Comparison of ENCODE assay signal across 13 cellular contexts in the genomic region with DNA sequence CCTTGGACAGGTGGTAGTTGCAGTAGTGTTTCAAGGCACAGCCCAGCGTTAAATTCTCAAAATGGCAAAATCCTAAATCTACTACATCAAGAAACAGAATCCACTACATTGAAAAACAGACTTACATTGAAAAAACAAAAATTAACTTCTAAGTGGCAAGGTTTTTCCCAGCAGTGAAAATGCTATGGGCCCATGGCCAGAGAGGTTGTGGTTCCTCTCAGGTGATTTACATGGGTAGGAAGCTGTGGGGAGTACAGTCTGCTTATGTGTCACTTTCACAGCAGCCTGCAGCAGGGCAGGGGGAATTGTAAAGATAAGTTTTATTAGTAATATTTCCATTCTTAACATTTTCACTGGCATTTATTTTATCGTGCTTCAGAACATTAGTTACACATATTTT. TPM values are rescaled to one million over a fixed set of nuclear protein-coding genes. Genes with fewer than 3 reads are reported as not detected.
DNase-seq lines count a peak whose midpoint lies in the region; ATAC-seq and TF ChIP-seq lines count a peak whose summit lies in the region.
"Had no signal": no experiment of that assay in that cellular context is flagged by ENCODE, and none has a peak within 500 bp of the region (broad histone marks: within the 10 kb centered on the region; RNA-seq: fewer than 3 reads in every experiment).

No MANE protein-coding gene starts in this region.

- H3K9me3 ChIP-seq in OCI-LY3 (ENCODE audit: insufficient read depth, low read length) (peaks cover 5% of the 10 kb centered on the region; the same call in 1 of the 2 replicates), prostate gland (no peaks in the 10 kb centered on the region)

- no peak overlapping the region for H3K27ac Mint-ChIP-seq in progenitor cell of endocrine pancreas
- H3K27ac Mint-ChIP-seq: activated CD8-positive, alpha-beta T cell treated with anti-CD3 and anti-CD28 coated beads for 36 hours; activated naive CD8-positive, alpha-beta T cell treated with anti-CD3 and anti-CD28 coated beads, Interleukin-2, amount 10 ng/mL, durations not matched to agents 7 days and 5 days; naive B cell had no signal

- H3K27ac ChIP-seq in OCI-LY3 (ENCODE audit: low read length) (peak overlapping the region; percentile 98), prostate gland (no peak overlapping the region)
- H3K27ac ChIP-seq: skin epidermis had no signal

- peak overlapping the region; percentile 98 for H3K4me2 ChIP-seq in OCI-LY3 (ENCODE audit: low read length)

- TF ChIP-seq CTCF in OCI-LY3 (IDR thresholded peaks at IDR 0.05; ENCODE audit: low read depth, low read length), result no peak
- TF ChIP-seq CTCF in progenitor cell of endocrine pancreas (IDR thresholded peaks at IDR 0.05; ENCODE audit: unreplicated experiment), result no peak
- TF ChIP-seq CTCF in prostate gland (IDR thresholded peaks at IDR 0.05), result no peak

- 95% methylated on average over 2 of the region's 2 CpGs for WGBS in prostate gland

- H3K27me3 ChIP-seq in OCI-LY3 (ENCODE audit: low read depth, low read length), result no peaks in the 10 kb centered on the region
- no peaks in the 10 kb centered on the region for H3K27me3 ChIP-seq in prostate gland (replicated peaks; ENCODE audit: insufficient read depth)

- H3K79me2 ChIP-seq in OCI-LY3 (ENCODE audit: low read length), result peaks cover 8% of the 10 kb centered on the region

- H3K4me3 ChIP-seq in OCI-LY3 (ENCODE audit: low read length) (peak overlapping the region; percentile 65), prostate gland (no peak overlapping the region)
- H3K4me3 ChIP-seq: skin epidermis had no signal

- H3K9me3 Mint-ChIP-seq in progenitor cell of endocrine pancreas (ENCODE audit: low read depth), result no peaks in the 10 kb centered on the region

- H3K27me3 Mint-ChIP-seq in progenitor cell of endocrine pancreas, result no peaks in the 10 kb centered on the region
- H3K27me3 Mint-ChIP-seq: activated CD8-positive, alpha-beta T cell treated with anti-CD3 and anti-CD28 coated beads for 36 hours; activated naive CD8-positive, alpha-beta T cell treated with anti-CD3 and anti-CD28 coated beads, Interleukin-2, amount 10 ng/mL, durations not matched to agents 7 days and 5 days; naive B cell had no signal

- H3K9ac ChIP-seq in OCI-LY3 (ENCODE audit: low read length), result peak overlapping the region; percentile 66

- DNase-seq in progenitor cell of endocrine pancreas (ENCODE audit: low spot score, unreplicated experiment) (no peak), occipital lobe (lab: John Stamatoyannopoulos, UW) (no peak), prostate gland (ENCODE audit: low spot score) (no peak)
- DNase-seq: activated CD8-positive, alpha-beta T cell treated with anti-CD3 and anti-CD28 coated beads for 36 hours; activated naive CD8-positive, alpha-beta T cell treated with anti-CD3 and anti-CD28 coated beads, Interleukin-2, amount 10 ng/mL, durations not matched to agents 7 days and 5 days; naive B cell; NCI-H1105 treated with DMSO at 0.1 percent for 48 hours had no signal

- peaks cover 64% of the 10 kb centered on the region for H3K4me1 ChIP-seq in OCI-LY3 (ENCODE audit: low read length)
- no peaks in the 10 kb centered on the region for H3K4me1 ChIP-seq in prostate gland (replicated peaks)

- H3K36me3 ChIP-seq in OCI-LY3 (replicated peaks; ENCODE audit: low read depth, low read length) (peaks cover 46% of the 10 kb centered on the region), prostate gland (no peaks in the 10 kb centered on the region)

- peak; percentile 98 for ATAC-seq in GM18909 (IDR thresholded peaks at IDR 0.05; ENCODE audit: poor library complexity, unreplicated experiment)
- ATAC-seq in GM21526 (IDR thresholded peaks at IDR 0.05; ENCODE audit: low FRiP score, unreplicated experiment), result peak; percentile 81
- peak; percentile 90 for ATAC-seq in HG03045 (IDR thresholded peaks at IDR 0.05; ENCODE audit: unreplicated experiment)
- ATAC-seq: activated CD8-positive, alpha-beta T cell treated with anti-CD3 and anti-CD28 coated beads for 36 hours had no signal

- H3K4me1 Mint-ChIP-seq in progenitor cell of endocrine pancreas (ENCODE audit: low read depth), result no peaks in the 10 kb centered on the region

- H4K20me1 ChIP-seq in OCI-LY3 (ENCODE audit: insufficient read depth, low read length), result no peaks in the 10 kb centered on the region

- H2AFZ ChIP-seq in OCI-LY3 (ENCODE audit: low read depth, low read length), result no peak overlapping the region

- no peak overlapping the region for H3K4me3 Mint-ChIP-seq in progenitor cell of endocrine pancreas (ENCODE audit: low read depth)
- H3K4me3 Mint-ChIP-seq: activated CD8-positive, alpha-beta T cell treated with anti-CD3 and anti-CD28 coated beads for 36 hours; activated naive CD8-positive, alpha-beta T cell treated with anti-CD3 and anti-CD28 coated beads, Interleukin-2, amount 10 ng/mL, durations not matched to agents 7 days and 5 days; naive B cell had no signal

- no peak for TF ChIP-seq POLR2A in prostate gland (IDR thresholded peaks at IDR 0.05)

- H3K36me3 Mint-ChIP-seq in progenitor cell of endocrine pancreas (ENCODE audit: insufficient read depth), result peaks cover 2% of the 10 kb centered on the region

- intact Hi-C loops in prostate gland (cut with DNase I), result no loop called here

RNA-seq across cellular contexts. Expression of a gene that starts 24.9 kb away (rescaled TPM):
- total RNA-seq in progenitor cell of endocrine pancreas, result 63.6 and 69.6 TPM in 2 replicates
- total RNA-seq in occipital lobe, result 92.3 TPM
- total RNA-seq in prostate gland, result 10 to 100 TPM; 40.5 to 78.7 TPM

RNA-seq across cellular contexts. Expression of a gene that starts 52.4 kb away (rescaled TPM):
- total RNA-seq in progenitor cell of endocrine pancreas, result 0.22 and 0.29 TPM in 2 replicates
- 0.62 TPM for total RNA-seq in occipital lobe
- total RNA-seq in prostate gland, result 1 to 10 TPM in 1 of 2 donors, not detected in 1; 3.0 TPM
- total RNA-seq: activated CD8-positive, alpha-beta T cell treated with anti-CD3 and anti-CD28 coated beads for 36 hours; activated naive CD8-positive, alpha-beta T cell treated with anti-CD3 and anti-CD28 coated beads, Interleukin-2, amount 10 ng/mL, durations not matched to agents 7 days and 5 days; urinary bladder had no signal
